In genomic region chr11:59666969-59667368, GRCh38 we compare ENCODE assay signal across 10 cellular contexts. TPM values are rescaled to one million over a fixed set of nuclear protein-coding genes. Genes with fewer than 3 reads are reported as not detected.
A peak's percentile ranks its signal among the peaks of the same experiment; 100 is the strongest.
DNase-seq lines count a peak whose midpoint lies in the region; ATAC-seq and TF ChIP-seq lines count a peak whose summit lies in the region.
"Had no signal": no experiment of that assay in that cellular context is flagged by ENCODE, and none has a peak within 500 bp of the region (broad histone marks: within the 10 kb centered on the region; RNA-seq: fewer than 3 reads in every experiment).

No MANE protein-coding gene starts in this region.

- CTCF ChIA-PET in OCI-LY7 (lab: Charles Lee; ENCODE audit: unreplicated experiment): no interaction called here

- H3K36me3 ChIP-seq in OCI-LY7 (ENCODE audit: insufficient read depth, low read length): peaks cover 52% of the 10 kb centered on the region
- H3K36me3 ChIP-seq in psoas muscle (ENCODE audit: insufficient read depth in 1 of 2, low read depth in 1 of 2): peaks cover 3 to 49% of the 10 kb centered on the region in 2 donors
- H3K36me3 ChIP-seq: prostate gland had no signal

- BruUV-seq in OCI-LY7 (replicated peaks; lab: Mats Ljungman, UMichigan): no TSS peak

- WGBS in psoas muscle, 3 donors: 47 to 85% (median 53%) methylated on average over 1 of the region's 1 CpG

- peaks cover 31% of the 10 kb centered on the region for H3K36me3 Mint-ChIP-seq in endothelial cell (ENCODE audit: low read depth, unreplicated experiment)

- H3K4me1 ChIP-seq in OCI-LY7 (ENCODE audit: insufficient read depth, low read length, poor library complexity, severe bottlenecking): peaks cover 19% of the 10 kb centered on the region
- peaks cover 32% of the 10 kb centered on the region for H3K4me1 ChIP-seq in psoas muscle

- peaks cover 13% of the 10 kb centered on the region; the same call in 1 of the 2 replicates for H4K20me1 ChIP-seq in OCI-LY7 (ENCODE audit: insufficient read depth, low read length)

- H3K4me3 ChIP-seq in OCI-LY7 (ENCODE audit: low read depth, low read length, poor library complexity, severe bottlenecking) (peak overlapping the region; percentile 99), psoas muscle (peak overlapping the region; percentile 86)

- H3K9me3 Mint-ChIP-seq in endothelial cell (ENCODE audit: unreplicated experiment): no peaks in the 10 kb centered on the region

- H3K79me2 ChIP-seq in OCI-LY7 (ENCODE audit: insufficient read depth, low read depth, low read length): peaks cover 46% of the 10 kb centered on the region

- peak; percentile 37 for DNase-seq in EL
- no peak for DNase-seq in OCI-LY7 (ENCODE audit: low spot score)
- no peak for DNase-seq in endothelial cell (ENCODE audit: low spot score)
- DNase-seq in psoas muscle: no peak
- no peak for DNase-seq in cortex of kidney (lab: John Stamatoyannopoulos, UW)
- no peak for DNase-seq in HUDEP-2 (lab: John Stamatoyannopoulos, UW; ENCODE audit: unreplicated experiment in 76 of 76)

- peak overlapping the region; percentile 74 for H3K4me2 ChIP-seq in OCI-LY7 (ENCODE audit: low read length)

- ATAC-seq in psoas muscle (no peak), HG03439 (IDR thresholded peaks at IDR 0.05; ENCODE audit: unreplicated experiment) (no peak), HG03135 (IDR thresholded peaks at IDR 0.05; ENCODE audit: unreplicated experiment) (no peak)

- H3K27me3 Mint-ChIP-seq in endothelial cell (ENCODE audit: unreplicated experiment): peaks cover 7% of the 10 kb centered on the region

- POLR2A ChIA-PET in OCI-LY7 (lab: Charles Lee): interaction anchor here (1.1 to 2.1 kb wide), 2 partner anchors 21 to 51 kb away, joined by 3 to 4 read pairs; no protein-coding TSS in a partner anchor

- H3K4me1 Mint-ChIP-seq in endothelial cell (ENCODE audit: unreplicated experiment): peaks cover 22% of the 10 kb centered on the region

- H3K9me2 ChIP-seq in OCI-LY7 (ENCODE audit: insufficient read depth, low read length): no peaks in the 10 kb centered on the region

- H3K9me3 ChIP-seq in OCI-LY7 (ENCODE audit: low read length) (no peaks in the 10 kb centered on the region), psoas muscle (no peaks in the 10 kb centered on the region)
- H3K9me3 ChIP-seq: prostate gland, suprapubic skin had no signal

- no peak overlapping the region for H2AFZ ChIP-seq in OCI-LY7 (ENCODE audit: low read length)

- TF ChIP-seq CTCF in OCI-LY7 (conservative IDR thresholded peaks at IDR 0.05; ENCODE audit: low read length) (no peak), endothelial cell (IDR thresholded peaks at IDR 0.05; ENCODE audit: unreplicated experiment) (no peak), psoas muscle (IDR thresholded peaks at IDR 0.05) (no peak)

- H3K27me3 ChIP-seq in psoas muscle (ENCODE audit: insufficient read depth in 3 of 3, low read length in 2 of 3): no peaks in the 10 kb centered on the region
- H3K27me3 ChIP-seq: suprapubic skin had no signal

- intact Hi-C loops in OCI-LY7 (cut with micrococcal nuclease; ENCODE audit: unreplicated experiment) (loop anchor here (5.0 kb wide), 3 partner anchors 130 to 395 kb away; partner anchors contain the start of gene MRPL16), psoas muscle (cut with DNase I) (loop anchor here (5.0 kb wide), 4 partner anchors 50 to 135 kb away; partner anchors contain the start of gene OSBP (in 1 of the 2))

- no peak overlapping the region for H3K27ac ChIP-seq in OCI-LY7 (ENCODE audit: low read depth, low read length, poor library complexity, severe bottlenecking)
- peak overlapping the region; percentile 91 for H3K27ac ChIP-seq in psoas muscle
- H3K27ac ChIP-seq: prostate gland had no signal

- no peak overlapping the region for H3K27ac Mint-ChIP-seq in endothelial cell (ENCODE audit: unreplicated experiment)

- peak overlapping the region; percentile 1 for H3K4me3 Mint-ChIP-seq in endothelial cell (ENCODE audit: unreplicated experiment)

RNA-seq across cellular contexts. Expression of gene PATL1, which starts 1.9 kb away (rescaled TPM):
- total RNA-seq in OCI-LY7 (2014; rRNA removed; shearing (Covaris generic)): 14.7 and 15.2 TPM in 2 replicates
- 46.3 TPM in 2 replicates for total RNA-seq in OCI-LY7 (2022)
- total RNA-seq in endothelial cell (ENCODE audit: unreplicated experiment): 36.1 TPM
- 10 to 100 TPM; 29.6 to 47.8 (median 41.0) TPM for total RNA-seq in psoas muscle
- polyA plus RNA-seq in psoas muscle: 10 to 100 TPM; 23.9 to 47.9 (median 26.4) TPM

RNA-seq across cellular contexts. Expression of gene OR10V1, which starts 46.7 kb away (rescaled TPM):
- total RNA-seq in OCI-LY7 (2014; rRNA removed; shearing (Covaris generic)): not detected in 2 replicates
- total RNA-seq in OCI-LY7 (2022) (not detected in 2 replicates), endothelial cell (ENCODE audit: unreplicated experiment) (not detected), psoas muscle (not detected)
- not detected for polyA plus RNA-seq in psoas muscle
- total RNA-seq: prostate gland, suprapubic skin had no signal

RNA-seq across cellular contexts. Expression of gene OSBP, which starts 51.4 kb away (rescaled TPM):
- 16.9 and 19.2 TPM in 2 replicates for total RNA-seq in OCI-LY7 (2014; rRNA removed; shearing (Covaris generic))
- total RNA-seq in OCI-LY7 (2022): 44.6 and 44.7 TPM in 2 replicates
- 39.5 TPM for total RNA-seq in endothelial cell (ENCODE audit: unreplicated experiment)
- total RNA-seq in psoas muscle: 10 to 100 TPM; 43.3 to 51.2 (median 48.6) TPM
- polyA plus RNA-seq in psoas muscle: 10 to 100 TPM; 12.9 to 41.8 (median 30.4) TPM
